Comparison of ENCODE assay signal across 34 cellular contexts in the genomic region with DNA sequence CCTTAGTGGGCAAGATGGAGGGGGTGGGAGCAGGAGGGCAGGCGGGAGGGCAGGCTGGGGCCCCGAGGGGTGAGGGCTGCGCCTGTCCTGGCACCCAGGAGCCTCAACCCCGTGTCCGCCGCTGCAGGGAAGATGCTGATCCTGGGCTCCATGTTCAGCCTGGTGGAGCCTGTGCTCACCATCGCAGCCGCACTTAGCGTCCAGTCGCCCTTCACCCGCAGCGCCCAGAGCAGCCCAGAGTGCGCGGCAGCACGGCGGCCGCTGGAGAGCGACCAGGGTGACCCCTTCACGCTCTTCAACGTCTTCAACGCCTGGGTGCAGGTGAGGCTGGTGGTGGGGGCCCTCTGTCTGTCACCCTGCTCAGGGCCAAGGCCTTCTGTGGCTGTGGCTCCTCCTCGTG. TPM values are rescaled to one million over a fixed set of nuclear protein-coding genes. Genes with fewer than 3 reads are reported as not detected.
"Had no signal": no experiment of that assay in that cellular context is flagged by ENCODE, and none has a peak within 500 bp of the region (broad histone marks: within the 10 kb centered on the region; RNA-seq: fewer than 3 reads in every experiment).

No MANE protein-coding gene starts in this region.

- H3K27me3 Mint-ChIP-seq: activated CD4-positive, alpha-beta memory T cell treated with anti-CD3 and anti-CD28 coated beads for 36 hours; activated CD4-positive, alpha-beta T cell treated with anti-CD3 and anti-CD28 coated beads for 36 hours; activated CD4-positive, alpha-beta T cell treated with anti-CD3 and anti-CD28 coated beads, Interleukin-2, amount 10 ng/mL, durations not matched to agents 24 days and 14 days; activated CD8-positive, alpha-beta memory T cell treated with anti-CD3 and anti-CD28 coated beads, Interleukin-2, amount 10 ng/mL, durations not matched to agents 7 days and 5 days; activated naive CD4-positive, alpha-beta T cell treated with anti-CD3 and anti-CD28 coated beads, Interleukin-2, amount 50 U/mL, for 24 hours; activated naive CD8-positive, alpha-beta T cell treated with anti-CD3 and anti-CD28 coated beads for 36 hours; activated naive CD8-positive, alpha-beta T cell treated with anti-CD3 and anti-CD28 coated beads, Interleukin-2, amount 50 U/mL, for 24 hours; effector memory CD8-positive, alpha-beta T cell had no signal

- H3K27ac Mint-ChIP-seq: activated CD4-positive, alpha-beta memory T cell treated with anti-CD3 and anti-CD28 coated beads for 36 hours; activated CD4-positive, alpha-beta T cell treated with anti-CD3 and anti-CD28 coated beads for 36 hours; activated CD4-positive, alpha-beta T cell treated with anti-CD3 and anti-CD28 coated beads, Interleukin-2, amount 10 ng/mL, durations not matched to agents 24 days and 14 days; activated CD8-positive, alpha-beta memory T cell treated with anti-CD3 and anti-CD28 coated beads, Interleukin-2, amount 10 ng/mL, durations not matched to agents 7 days and 5 days; activated CD8-positive, alpha-beta T cell treated with anti-CD3 and anti-CD28 coated beads, Interleukin-2, amount 10 ng/mL, durations not matched to agents 7 days and 5 days; activated naive CD4-positive, alpha-beta T cell treated with anti-CD3 and anti-CD28 coated beads for 36 hours; activated naive CD4-positive, alpha-beta T cell treated with anti-CD3 and anti-CD28 coated beads, Interleukin-2, amount 50 U/mL, for 24 hours; activated naive CD8-positive, alpha-beta T cell treated with anti-CD3 and anti-CD28 coated beads for 36 hours; activated naive CD8-positive, alpha-beta T cell treated with anti-CD3 and anti-CD28 coated beads, Interleukin-2, amount 50 U/mL, for 24 hours; activated T-helper 1 cell treated with anti-CD3 and anti-CD28 coated beads, Interleukin-12 subunit alpha, Interleukin-12 subunit beta, Interleukin-2, Interleukin-4 antibody, amounts not matched to agents 30 ng/mL and 10 ng/mL and 1 ng/mL, durations not matched to agents 14 hours and 24 hours and 36 hours; activated T-helper 2 cell treated with anti-CD3 and anti-CD28 coated beads, Interferon-gamma antibody, Interleukin-2, Interleukin-4, amounts not matched to agents 10 μg/mL and 5 μg/mL and 100 μg/mL, durations not matched to agents 14 hours and 24 hours and 36 hours; effector memory CD8-positive, alpha-beta T cell had no signal

- H3K27ac ChIP-seq: adrenal gland, body of pancreas, esophagus muscularis mucosa, foreskin keratinocyte, gastrocnemius medialis, heart left ventricle had no signal

- DNase-seq: activated CD4-positive, alpha-beta memory T cell treated with anti-CD3 and anti-CD28 coated beads for 36 hours; activated CD4-positive, alpha-beta T cell treated with anti-CD3 and anti-CD28 coated beads for 36 hours; activated CD4-positive, alpha-beta T cell treated with anti-CD3 and anti-CD28 coated beads, Interleukin-2, amount 10 ng/mL, durations not matched to agents 24 days and 14 days; activated CD4-positive, CD25-positive, alpha-beta regulatory T cell; activated CD4-positive, CD25-positive, alpha-beta regulatory T cell treated with anti-CD3 and anti-CD28 coated beads, Interleukin-2, amount 50 U/mL, for 72 hours; activated CD8-positive, alpha-beta memory T cell treated with anti-CD3 and anti-CD28 coated beads, Interleukin-2, amount 10 ng/mL, durations not matched to agents 7 days and 5 days; activated CD8-positive, alpha-beta memory T cell treated with anti-CD3 and anti-CD28 coated beads, Interleukin-2, amount 50 U/mL, for 4 hours; activated CD8-positive, alpha-beta T cell treated with anti-CD3 and anti-CD28 coated beads, Interleukin-2, amount 10 ng/mL, durations not matched to agents 7 days and 5 days; activated effector memory CD4-positive, alpha-beta T cell treated with anti-CD3 and anti-CD28 coated beads, Interleukin-2, amount 50 U/mL, for 16 hours; activated naive CD4-positive, alpha-beta T cell treated with anti-CD3 and anti-CD28 coated beads for 36 hours; activated naive CD8-positive, alpha-beta T cell treated with anti-CD3 and anti-CD28 coated beads for 36 hours; activated naive CD8-positive, alpha-beta T cell treated with anti-CD3 and anti-CD28 coated beads, Interleukin-2, amount 50 U/mL, for 24 hours; activated T-cell treated with anti-CD3 and anti-CD28 coated beads, Interleukin-2, amount 50 U/mL, for 1 hour; activated T-cell treated with anti-CD3 and anti-CD28 coated beads, Interleukin-2, amount 50 U/mL, for 48 hours; adrenal gland; amygdala; aorta; body of pancreas; caudate nucleus; cortex of kidney; dermis blood vessel endothelial cell; effector CD4-positive, alpha-beta T cell; effector memory CD8-positive, alpha-beta T cell; erythroblast; foreskin keratinocyte; gastrocnemius medialis; glutamatergic neuron; heart left ventricle; T-helper 2 cell had no signal

- H3K4me3 ChIP-seq: adrenal gland, body of pancreas, esophagus muscularis mucosa, gastrocnemius medialis, heart left ventricle had no signal

- H3K4me1 Mint-ChIP-seq: activated CD4-positive, alpha-beta T cell treated with anti-CD3 and anti-CD28 coated beads for 36 hours; activated CD8-positive, alpha-beta memory T cell treated with anti-CD3 and anti-CD28 coated beads, Interleukin-2, amount 10 ng/mL, durations not matched to agents 7 days and 5 days; activated naive CD4-positive, alpha-beta T cell treated with anti-CD3 and anti-CD28 coated beads, Interleukin-2, amount 50 U/mL, for 24 hours; activated naive CD8-positive, alpha-beta T cell treated with anti-CD3 and anti-CD28 coated beads for 36 hours; activated naive CD8-positive, alpha-beta T cell treated with anti-CD3 and anti-CD28 coated beads, Interleukin-2, amount 50 U/mL, for 24 hours had no signal

- H3K9me3 Mint-ChIP-seq: activated CD4-positive, alpha-beta memory T cell treated with anti-CD3 and anti-CD28 coated beads for 36 hours; activated CD4-positive, alpha-beta T cell treated with anti-CD3 and anti-CD28 coated beads, Interleukin-2, amount 10 ng/mL, durations not matched to agents 24 days and 14 days; activated naive CD4-positive, alpha-beta T cell treated with anti-CD3 and anti-CD28 coated beads for 36 hours; activated naive CD4-positive, alpha-beta T cell treated with anti-CD3 and anti-CD28 coated beads, Interleukin-2, amount 50 U/mL, for 24 hours; activated naive CD8-positive, alpha-beta T cell treated with anti-CD3 and anti-CD28 coated beads for 36 hours; activated naive CD8-positive, alpha-beta T cell treated with anti-CD3 and anti-CD28 coated beads, Interleukin-2, amount 50 U/mL, for 24 hours; activated T-helper 1 cell treated with anti-CD3 and anti-CD28 coated beads, Interleukin-12 subunit alpha, Interleukin-12 subunit beta, Interleukin-2, Interleukin-4 antibody, amounts not matched to agents 30 ng/mL and 10 ng/mL and 1 ng/mL, durations not matched to agents 14 hours and 24 hours and 36 hours; activated T-helper 2 cell treated with anti-CD3 and anti-CD28 coated beads, Interferon-gamma antibody, Interleukin-2, Interleukin-4, amounts not matched to agents 10 μg/mL and 5 μg/mL and 100 μg/mL, durations not matched to agents 14 hours and 24 hours and 36 hours; effector memory CD8-positive, alpha-beta T cell had no signal

- H3K4me1 ChIP-seq: body of pancreas, esophagus muscularis mucosa, foreskin keratinocyte, gastrocnemius medialis had no signal

- ATAC-seq: activated CD4-positive, alpha-beta T cell treated with anti-CD3 and anti-CD28 coated beads for 36 hours; activated CD8-positive, alpha-beta memory T cell treated with anti-CD3 and anti-CD28 coated beads, Interleukin-2, amount 10 ng/mL, durations not matched to agents 7 days and 5 days; activated CD8-positive, alpha-beta T cell treated with anti-CD3 and anti-CD28 coated beads, Interleukin-2, amount 10 ng/mL, durations not matched to agents 7 days and 5 days; activated naive CD8-positive, alpha-beta T cell treated with anti-CD3 and anti-CD28 coated beads, Interleukin-2, amount 50 U/mL, for 24 hours; body of pancreas; effector memory CD8-positive, alpha-beta T cell; foreskin keratinocyte; gastrocnemius medialis; heart left ventricle had no signal

- H3K4me3 Mint-ChIP-seq: activated CD4-positive, alpha-beta memory T cell treated with anti-CD3 and anti-CD28 coated beads for 36 hours; activated CD4-positive, alpha-beta T cell treated with anti-CD3 and anti-CD28 coated beads for 36 hours; activated CD4-positive, alpha-beta T cell treated with anti-CD3 and anti-CD28 coated beads, Interleukin-2, amount 10 ng/mL, durations not matched to agents 24 days and 14 days; activated CD8-positive, alpha-beta memory T cell treated with anti-CD3 and anti-CD28 coated beads, Interleukin-2, amount 10 ng/mL, durations not matched to agents 7 days and 5 days; activated CD8-positive, alpha-beta T cell treated with anti-CD3 and anti-CD28 coated beads, Interleukin-2, amount 10 ng/mL, durations not matched to agents 7 days and 5 days; activated naive CD4-positive, alpha-beta T cell treated with anti-CD3 and anti-CD28 coated beads for 36 hours; activated naive CD4-positive, alpha-beta T cell treated with anti-CD3 and anti-CD28 coated beads, Interleukin-2, amount 50 U/mL, for 24 hours; activated naive CD8-positive, alpha-beta T cell treated with anti-CD3 and anti-CD28 coated beads for 36 hours; activated naive CD8-positive, alpha-beta T cell treated with anti-CD3 and anti-CD28 coated beads, Interleukin-2, amount 50 U/mL, for 24 hours; activated T-helper 1 cell treated with anti-CD3 and anti-CD28 coated beads, Interleukin-12 subunit alpha, Interleukin-12 subunit beta, Interleukin-2, Interleukin-4 antibody, amounts not matched to agents 30 ng/mL and 10 ng/mL and 1 ng/mL, durations not matched to agents 14 hours and 24 hours and 36 hours; effector memory CD8-positive, alpha-beta T cell had no signal

- H3K27me3 ChIP-seq: adrenal gland, body of pancreas, esophagus muscularis mucosa, foreskin keratinocyte, gastrocnemius medialis, heart left ventricle had no signal

- H3K9me3 ChIP-seq: adrenal gland, body of pancreas, esophagus muscularis mucosa, gastrocnemius medialis, heart left ventricle had no signal

RNA-seq across cellular contexts. Expression of gene C5AR2, which starts 40.6 kb away (rescaled TPM):
- total RNA-seq: activated CD4-positive, alpha-beta T cell treated with anti-CD3 and anti-CD28 coated beads for 36 hours; activated CD4-positive, alpha-beta T cell treated with anti-CD3 and anti-CD28 coated beads, Interleukin-2, amount 10 ng/mL, durations not matched to agents 24 days and 14 days; activated CD8-positive, alpha-beta memory T cell treated with anti-CD3 and anti-CD28 coated beads for 36 hours; activated naive CD4-positive, alpha-beta T cell treated with anti-CD3 and anti-CD28 coated beads for 36 hours; activated naive CD8-positive, alpha-beta T cell treated with anti-CD3 and anti-CD28 coated beads for 36 hours; activated T-helper 1 cell treated with anti-CD3 and anti-CD28 coated beads, Interleukin-12 subunit alpha, Interleukin-12 subunit beta, Interleukin-2, Interleukin-4 antibody, amounts not matched to agents 30 ng/mL and 10 ng/mL and 1 ng/mL, durations not matched to agents 14 hours and 24 hours and 36 hours; activated T-helper 2 cell treated with anti-CD3 and anti-CD28 coated beads, Interferon-gamma antibody, Interleukin-2, Interleukin-4, amounts not matched to agents 10 μg/mL and 5 μg/mL and 100 μg/mL, durations not matched to agents 14 hours and 24 hours and 36 hours; foreskin keratinocyte had no signal
- polyA plus RNA-seq: foreskin keratinocyte had no signal

RNA-seq across cellular contexts. Expression of gene MEIS3, which starts 46.7 kb away (rescaled TPM):
- total RNA-seq: activated CD4-positive, alpha-beta T cell treated with anti-CD3 and anti-CD28 coated beads, Interleukin-2, amount 10 ng/mL, durations not matched to agents 24 days and 14 days; activated CD8-positive, alpha-beta memory T cell treated with anti-CD3 and anti-CD28 coated beads for 36 hours; activated CD8-positive, alpha-beta memory T cell treated with anti-CD3 and anti-CD28 coated beads, Interleukin-2, amount 10 ng/mL, durations not matched to agents 7 days and 5 days; activated CD8-positive, alpha-beta T cell treated with anti-CD3 and anti-CD28 coated beads, Interleukin-2, amount 10 ng/mL, durations not matched to agents 7 days and 5 days; activated naive CD4-positive, alpha-beta T cell treated with anti-CD3 and anti-CD28 coated beads for 36 hours; activated naive CD8-positive, alpha-beta T cell treated with anti-CD3 and anti-CD28 coated beads for 36 hours; activated T-helper 1 cell treated with anti-CD3 and anti-CD28 coated beads, Interleukin-12 subunit alpha, Interleukin-12 subunit beta, Interleukin-2, Interleukin-4 antibody, amounts not matched to agents 30 ng/mL and 10 ng/mL and 1 ng/mL, durations not matched to agents 14 hours and 24 hours and 36 hours; dermis blood vessel endothelial cell had no signal
